ENCODE assay signal across 8 cellular contexts in genomic region chrX:71095971-71096701, GRCh38. TPM values are rescaled to one million over a fixed set of nuclear protein-coding genes. Genes with fewer than 3 reads are reported as not detected.
DNase-seq lines count a peak whose midpoint lies in the region; ATAC-seq, FAIRE-seq and TF ChIP-seq lines count a peak whose summit lies in the region.

No MANE protein-coding gene starts in this region.

- peak overlapping the region; percentile 76 for H3K4me2 ChIP-seq in DND-41 (ENCODE audit: insufficient read depth, low read length)
- peak overlapping the region; percentile 91 for H3K4me2 ChIP-seq in GM23248 (ENCODE audit: unreplicated experiment)
- H3K4me2 ChIP-seq in GM12878 (ENCODE audit: control insufficient read depth, insufficient read depth): peak overlapping the region; percentile 79
- H3K4me2 ChIP-seq in keratinocyte (ENCODE audit: control insufficient read depth, extremely low read depth, insufficient read depth, low read depth, low read length): peak overlapping the region; percentile 80

- no peak for FAIRE-seq in GM12878 (lab: Jason Lieb, UNC)
- no peak for FAIRE-seq in keratinocyte (lab: Jason Lieb, UNC)

- no peaks in the 10 kb centered on the region for H3K27me3 Mint-ChIP-seq in stimulated activated memory B cell treated with anti-CD40 and anti-IgM and Interleukin-4, amounts not matched to agents 10 μg/mL and 1 μg/mL and 100 μg/mL, for 72 hours

- no peak for TF ChIP-seq RAD21 in GM12878 (IDR thresholded peaks at IDR 0.05; ENCODE audit: insufficient read depth, low read depth, low read length)

- TF ChIP-seq POLR2A in GM12878 (IDR thresholded peaks at IDR 0.05; ENCODE audit: low read depth, low read length): peak; percentile 25; the same call in 1 of the 2 replicates

- H3F3A ChIP-seq in GM23248 (ENCODE audit: insufficient read depth): no peaks in the 10 kb centered on the region

- peaks cover 28% of the 10 kb centered on the region for H3K4me1 Mint-ChIP-seq in stimulated activated memory B cell treated with anti-CD40 and anti-IgM and Interleukin-4, amounts not matched to agents 10 μg/mL and 1 μg/mL and 100 μg/mL, for 72 hours

- peak overlapping the region; percentile 63 for H2AFZ ChIP-seq in DND-41 (ENCODE audit: low read depth, low read length)
- H2AFZ ChIP-seq in GM23248: peak overlapping the region; percentile 79
- H2AFZ ChIP-seq in GM12878 (ENCODE audit: control insufficient read depth, low read depth, low read length): peak overlapping the region; percentile 81
- peak overlapping the region; percentile 83 for H2AFZ ChIP-seq in keratinocyte (ENCODE audit: control insufficient read depth, low read length)

- ATAC-seq in DND-41 (ENCODE audit: insufficient read depth, low read depth): peak; percentile 64
- ATAC-seq in GM12878: peak; percentile 45
- ATAC-seq in stimulated activated memory B cell treated with anti-CD40 and anti-IgM and Interleukin-4, amounts not matched to agents 10 μg/mL and 1 μg/mL and 100 μg/mL, for 72 hours: peak; percentile 71

- H3K9me3 ChIP-seq in DND-41 (ENCODE audit: insufficient read depth, low read length, severe bottlenecking) (no peaks in the 10 kb centered on the region), GM23248 (ENCODE audit: low read depth) (no peaks in the 10 kb centered on the region), GM12878 (replicated peaks; ENCODE audit: control insufficient read depth, insufficient read depth, low read length) (no peaks in the 10 kb centered on the region), keratinocyte (ENCODE audit: control insufficient read depth, low read depth, low read length) (no peaks in the 10 kb centered on the region)

- H3K9ac ChIP-seq in DND-41 (ENCODE audit: low read depth, low read length) (peak overlapping the region; percentile 57), GM23248 (peak overlapping the region; percentile 74), GM12878 (ENCODE audit: control insufficient read depth, insufficient read depth, low read length) (peak overlapping the region; percentile 62), keratinocyte (ENCODE audit: control insufficient read depth, extremely low read depth, insufficient read depth, low read length) (peak overlapping the region; percentile 34)

- H3K27ac Mint-ChIP-seq in stimulated activated memory B cell treated with anti-CD40 and anti-IgM and Interleukin-4, amounts not matched to agents 10 μg/mL and 1 μg/mL and 100 μg/mL, for 72 hours: peak overlapping the region; percentile 98

- H3K4me3 Mint-ChIP-seq in stimulated activated memory B cell treated with anti-CD40 and anti-IgM and Interleukin-4, amounts not matched to agents 10 μg/mL and 1 μg/mL and 100 μg/mL, for 72 hours: peak overlapping the region; percentile 99

- no peak for TF ChIP-seq EP300 in GM12878 (IDR thresholded peaks at IDR 0.05; ENCODE audit: borderline replicate concordance in 1 of 2, control insufficient read depth in 1 of 2, low read depth in 2 of 2, low read length in 2 of 2)

- H3K36me3 Mint-ChIP-seq in stimulated activated memory B cell treated with anti-CD40 and anti-IgM and Interleukin-4, amounts not matched to agents 10 μg/mL and 1 μg/mL and 100 μg/mL, for 72 hours: no peaks in the 10 kb centered on the region

- H3K9me2 ChIP-seq in GM23248 (ENCODE audit: insufficient read depth): no peaks in the 10 kb centered on the region

- RAD21 ChIA-PET in GM12878 (lab: Charles Lee; ENCODE audit: unreplicated experiment): interaction anchor here (0.6 to 2.4 kb wide), 3 partner anchors 16 to 187 kb away, joined by 5 to 10 read pairs (median 5); partner anchors contain the start of genes IL2RG and NONO

- in situ Hi-C loops in GM23248 (cut with MboI): no loop called here
- in situ Hi-C loops in GM12878 (cut with MboI): no loop called here
- in situ Hi-C loops in G401 (cut with HindIII; ENCODE audit: low sequenced_read_pairs): no loop called here

- intact Hi-C loops in GM12878 (cut with micrococcal nuclease; ENCODE audit: unreplicated experiment): loop anchor here (10.0 kb wide), 1 partner anchor 189 kb away; the partner anchor contains the start of gene NONO

- WGBS in GM23248 (ENCODE audit: low coverage in 1 of 2, low lambda C conversion rate in 2 of 2, missing lambda C conversion rate in 2 of 2), 2 experiments: 0 to 2% methylated on average over 9 to 25 of the region's 41 CpGs
- WGBS in GM12878 (ENCODE audit: insufficient coverage, insufficient replicate concordance, low lambda C conversion rate, missing lambda C conversion rate): 36% methylated on average over 29 of the region's 41 CpGs

- H3K9me1 ChIP-seq in keratinocyte (ENCODE audit: control insufficient read depth, extremely low read depth, insufficient read depth, low read length): no peaks in the 10 kb centered on the region

- H3K36me3 ChIP-seq in DND-41 (ENCODE audit: insufficient read depth, low read length) (no peaks in the 10 kb centered on the region), GM23248 (ENCODE audit: low read depth) (no peaks in the 10 kb centered on the region), GM12878 (ENCODE audit: control insufficient read depth in 2 of 2, insufficient read depth in 2 of 2, low read length in 1 of 2) (no peaks in the 10 kb centered on the region), keratinocyte (ENCODE audit: control insufficient read depth in 2 of 2, extremely low read depth in 1 of 2, insufficient read depth in 2 of 2, low read length in 2 of 2) (no peaks in the 10 kb centered on the region)

- H3K4me1 ChIP-seq in DND-41 (ENCODE audit: insufficient read depth, low read length) (peaks cover 40% of the 10 kb centered on the region), GM23248 (ENCODE audit: insufficient read depth) (no peaks in the 10 kb centered on the region), GM12878 (ENCODE audit: control insufficient read depth, insufficient read depth, low read length) (no peaks in the 10 kb centered on the region), keratinocyte (ENCODE audit: control insufficient read depth, extremely low read depth, insufficient read depth, low read length) (no peaks in the 10 kb centered on the region)

- no peaks in the 10 kb centered on the region for H4K20me1 ChIP-seq in DND-41 (ENCODE audit: insufficient read depth, low read length)
- H4K20me1 ChIP-seq in GM23248 (ENCODE audit: insufficient read depth): no peaks in the 10 kb centered on the region
- H4K20me1 ChIP-seq in GM12878 (ENCODE audit: control insufficient read depth, insufficient read depth): no peaks in the 10 kb centered on the region
- H4K20me1 ChIP-seq in keratinocyte (ENCODE audit: control insufficient read depth, extremely low read depth, insufficient read depth, low read length): no peaks in the 10 kb centered on the region

- CTCF ChIA-PET in GM12878 (lab: Yijun Ruan, JAX): interaction anchor here (2.0 to 2.3 kb wide), 2 partner anchors 15 to 22 kb away, joined by 10 to 22 read pairs; partner anchors contain the start of genes IL2RG and MED12

- no peaks in the 10 kb centered on the region for H3K9me3 Mint-ChIP-seq in stimulated activated memory B cell treated with anti-CD40 and anti-IgM and Interleukin-4, amounts not matched to agents 10 μg/mL and 1 μg/mL and 100 μg/mL, for 72 hours

- SMC1A ChIA-PET in GM12878 (lab: Charles Lee; ENCODE audit: uncharacterized antibody, unreplicated experiment): interaction anchor here (0.7 to 2.7 kb wide), 3 partner anchors 22 to 84 kb away, joined by 3 to 10 read pairs (median 7); partner anchors contain the start of gene MED12

- H3K27me3 ChIP-seq in DND-41 (ENCODE audit: insufficient read depth, low read length, poor library complexity): no peaks in the 10 kb centered on the region
- no peaks in the 10 kb centered on the region for H3K27me3 ChIP-seq in GM23248 (replicated peaks; ENCODE audit: insufficient read depth)
- H3K27me3 ChIP-seq in GM12878 (replicated peaks in 1 of 2; ENCODE audit: control insufficient read depth in 2 of 2, insufficient read depth in 2 of 2, low read length in 1 of 2): no peaks in the 10 kb centered on the region
- H3K27me3 ChIP-seq in keratinocyte (ENCODE audit: control insufficient read depth, extremely low read depth, insufficient read depth, low read length): no peaks in the 10 kb centered on the region

- POLR2A ChIA-PET in GM12878 (lab: Charles Lee): interaction anchor here (1.1 to 1.3 kb wide), 2 partner anchors 15 to 86 kb away, joined by 3 to 4 read pairs; partner anchors contain the start of gene IL2RG

- H3K27ac ChIP-seq in DND-41 (ENCODE audit: low read length): peak overlapping the region; percentile 69
- H3K27ac ChIP-seq in GM23248: no peak overlapping the region
- H3K27ac ChIP-seq in GM12878 (ENCODE audit: control insufficient read depth, insufficient read depth): no peak overlapping the region
- H3K27ac ChIP-seq in keratinocyte (ENCODE audit: control insufficient read depth, insufficient read depth, low read length): no peak overlapping the region

- TF ChIP-seq CTCF in DND-41 (IDR thresholded peaks at IDR 0.05; ENCODE audit: borderline replicate concordance, extremely low read depth, low read length, poor library complexity, severe bottlenecking) (no peak), GM12878 (IDR thresholded peaks at IDR 0.05 in 2 of 3, conservative IDR thresholded peaks at IDR 0.05 in 1 of 3; ENCODE audit: control insufficient read depth in 2 of 3, extremely low read depth in 1 of 3, insufficient read depth in 1 of 3, low read depth in 3 of 3, low read length in 3 of 3) (no peak), keratinocyte (optimal IDR thresholded peaks at IDR 0.05 in 1 of 3, IDR thresholded peaks at IDR 0.05 in 1 of 3, conservative IDR thresholded peaks at IDR 0.05 in 1 of 3; ENCODE audit: extremely low read depth in 1 of 3, insufficient read depth in 2 of 3, low read length in 3 of 3) (no peak)

- TSS peak; percentile 87 for BruUV-seq in GM12878 (replicated peaks; lab: Mats Ljungman, UMichigan)

- H3K79me2 ChIP-seq in DND-41 (ENCODE audit: insufficient read depth, low read length) (peaks cover 9% of the 10 kb centered on the region), GM23248 (ENCODE audit: insufficient read depth) (no peaks in the 10 kb centered on the region), GM12878 (ENCODE audit: control insufficient read depth, insufficient read depth, low read length) (no peaks in the 10 kb centered on the region), keratinocyte (ENCODE audit: control insufficient read depth, insufficient read depth, low read length) (no peaks in the 10 kb centered on the region)

- H3K4me3 ChIP-seq in DND-41 (ENCODE audit: low read depth in 1 of 2, low read length in 2 of 2) (peak overlapping the region; percentile 33 to 61; a peak in 3 of 4 replicates), GM23248 (peak overlapping the region; percentile 82), GM12878 (peak overlapping the region; percentile 64), keratinocyte (ENCODE audit: control insufficient read depth in 2 of 3, extremely low read depth in 1 of 3, insufficient read depth in 2 of 3, low read depth in 1 of 3, low read length in 3 of 3) (peak overlapping the region; percentile 46 to 68 (median 51))

- dilution Hi-C loops in keratinocyte (cut with MboI; ENCODE audit: extremely low pct_ligation_motif_present, low sequenced_read_pairs): no loop called here

- DNase-seq in DND-41 (no peak), GM23248 (peak; percentile 28), NCI-H345 treated with DMSO at 0.1 percent for 48 hours (lab: John Stamatoyannopoulos, UW; ENCODE audit: unreplicated experiment) (peak; percentile 28), GM12878 (ENCODE audit: low read depth, low spot score) (no peak), keratinocyte (ENCODE audit: low read depth, low spot score) (no peak), OCI-M2 (lab: John Stamatoyannopoulos, UW; ENCODE audit: unreplicated experiment) (no peak), G401 (ENCODE audit: low spot score) (no peak)

RNA-seq across cellular contexts. Expression of gene FOXO4, which starts 0.5 kb away (rescaled TPM):
- total RNA-seq in GM23248 (2014; rRNA removed; shearing (Covaris generic)): 5.2 and 5.3 TPM in 2 replicates
- polyA plus RNA-seq in GM23248 (2016; fragmentation: Nextera tagmentation; extraction: Ambion mirVana) (1.1 TPM in 2 replicates), GM12878 (2011; rRNA removed) (2.0 and 3.3 TPM in 2 replicates), GM12878 (2014; fragmentation: Illumina TruSeq; extraction: Trizol) (1.1 and 2.9 TPM in 2 replicates), GM12878 (2014; fragmentation: Nextera tagmentation; extraction: Ambion mirVana) (under 1 TPM; 0.05 to 0.11 TPM), GM12878 (2014; rRNA removed) (3.2 and 3.4 TPM in 2 replicates), GM12878 (2016; fragmentation: Nextera tagmentation; extraction: Ambion mirVana) (1 to 10 TPM in 1 of 2 experiments, under 1 TPM in 1; 0.97 to 1.2 TPM), keratinocyte (1.5 to 3.2 TPM (median 1.6 TPM) in 3 replicates)
- total RNA-seq in GM12878 (2013; cell fraction: nucleolus; rRNA removed): 3.5 and 4.2 TPM in 2 replicates
- total RNA-seq in GM12878 (2014; rRNA removed) (2.7 and 2.8 TPM in 2 replicates), GM12878 (2014; rRNA removed; fragmentation: Illumina TruSeq; extraction: Trizol) (1.9 and 2.4 TPM in 2 replicates), GM12878 (2021) (6.9 and 8.1 TPM in 2 replicates)
- polyA plus RNA-seq in GM12878 (2011; ENCODE audit: low read depth): 2.8 TPM
- 3.9 and 4.4 TPM in 2 replicates for polyA plus RNA-seq in GM12878 (2011; cell fraction: cytosol; rRNA removed)
- 8.0 and 8.2 TPM in 2 replicates for polyA plus RNA-seq in GM12878 (2011; cell fraction: nucleus; rRNA removed)
- polyA plus RNA-seq in GM12878 (2012): 4.9 and 5.6 TPM in 2 replicates
- polyA minus RNA-seq in GM12878 (2011; rRNA and poly(A)+ RNA removed): 1.6 and 3.6 TPM in 2 replicates
- 1.4 and 2.4 TPM in 2 replicates for polyA minus RNA-seq in GM12878 (2011; cell fraction: cytosol; rRNA and poly(A)+ RNA removed)
- 0.97 and 1.1 TPM in 2 replicates for polyA minus RNA-seq in GM12878 (2011; cell fraction: nucleus; rRNA and poly(A)+ RNA removed)
- polyA plus RNA-seq in keratinocyte (2011; ENCODE audit: low read depth): 3.3 TPM
- 1.9 and 2.4 TPM in 2 replicates for polyA plus RNA-seq in keratinocyte (2011; cell fraction: cytosol; rRNA removed)
- 6.4 and 7.0 TPM in 2 replicates for polyA plus RNA-seq in keratinocyte (2011; cell fraction: nucleus; rRNA removed)
- polyA plus RNA-seq in keratinocyte (2012; ENCODE audit: low replicate concordance): 2.8 and 5.0 TPM in 2 replicates
- polyA minus RNA-seq in keratinocyte: 1.5 to 6.5 TPM (median 2.3 TPM) in 3 replicates
- 2.7 TPM for polyA minus RNA-seq in keratinocyte (2011; cell fraction: cytosol; rRNA and poly(A)+ RNA removed)
- 1.2 and 1.4 TPM in 2 replicates for polyA minus RNA-seq in keratinocyte (2011; cell fraction: nucleus; rRNA and poly(A)+ RNA removed)
- 3.4 and 3.7 TPM in 2 replicates for total RNA-seq in G401 (2014; rRNA removed; shearing (Covaris generic))

RNA-seq across cellular contexts. Expression of gene CXorf65, which starts 10.4 kb away (rescaled TPM):
- total RNA-seq in GM23248 (2014; rRNA removed; shearing (Covaris generic)): not detected in 2 replicates
- polyA plus RNA-seq in GM23248 (2016; fragmentation: Nextera tagmentation; extraction: Ambion mirVana) (not detected in 2 replicates), GM12878 (2011; rRNA removed) (4.8 and 9.0 TPM in 2 replicates), GM12878 (2014; fragmentation: Illumina TruSeq; extraction: Trizol) (2.1 and 27.5 TPM in 2 replicates), GM12878 (2014; fragmentation: Nextera tagmentation; extraction: Ambion mirVana) (1 to 10 TPM; 2.1 to 2.8 TPM), GM12878 (2014; rRNA removed) (1.8 and 2.7 TPM in 2 replicates), GM12878 (2016; fragmentation: Nextera tagmentation; extraction: Ambion mirVana) (1 to 10 TPM in 1 of 2 experiments, under 1 TPM in 1; 0.82 to 2.4 TPM), keratinocyte (not detected in 3 replicates)
- total RNA-seq in GM12878 (2013; cell fraction: nucleolus; rRNA removed): 11.1 and 15.9 TPM in 2 replicates
- total RNA-seq in GM12878 (2014; rRNA removed) (0.54 and 2.3 TPM in 2 replicates), GM12878 (2014; rRNA removed; fragmentation: Illumina TruSeq; extraction: Trizol) (2.5 and 4.0 TPM in 2 replicates), GM12878 (2021) (4.0 and 4.8 TPM in 2 replicates)
- polyA plus RNA-seq in GM12878 (2011; ENCODE audit: low read depth): 2.0 TPM
- polyA plus RNA-seq in GM12878 (2011; cell fraction: cytosol; rRNA removed): 0.77 and 4.0 TPM in 2 replicates
- 35.1 and 37.9 TPM in 2 replicates for polyA plus RNA-seq in GM12878 (2011; cell fraction: nucleus; rRNA removed)
- polyA plus RNA-seq in GM12878 (2012): 4.1 and 6.2 TPM in 2 replicates
- 10.9 and 14.8 TPM in 2 replicates for polyA minus RNA-seq in GM12878 (2011; rRNA and poly(A)+ RNA removed)
- not detected in 2 replicates for polyA minus RNA-seq in GM12878 (2011; cell fraction: cytosol; rRNA and poly(A)+ RNA removed)
- polyA minus RNA-seq in GM12878 (2011; cell fraction: nucleus; rRNA and poly(A)+ RNA removed): 18.4 and 25.0 TPM in 2 replicates
- not detected for polyA plus RNA-seq in keratinocyte (2011; ENCODE audit: low read depth)
- not detected in 2 replicates for polyA plus RNA-seq in keratinocyte (2011; cell fraction: cytosol; rRNA removed)
- not detected in 2 replicates for polyA plus RNA-seq in keratinocyte (2011; cell fraction: nucleus; rRNA removed)
- not detected in 2 replicates for polyA plus RNA-seq in keratinocyte (2012; ENCODE audit: low replicate concordance)
- not detected in 3 replicates for polyA minus RNA-seq in keratinocyte
- not detected for polyA minus RNA-seq in keratinocyte (2011; cell fraction: cytosol; rRNA and poly(A)+ RNA removed)
- not detected in 2 replicates for polyA minus RNA-seq in keratinocyte (2011; cell fraction: nucleus; rRNA and poly(A)+ RNA removed)
- total RNA-seq in G401 (2014; rRNA removed; shearing (Covaris generic)): not detected in 2 replicates

RNA-seq across cellular contexts. Expression of gene IL2RG, which starts 15.2 kb away (rescaled TPM):
- not detected in 2 replicates for total RNA-seq in GM23248 (2014; rRNA removed; shearing (Covaris generic))
- 0.23 and 0.53 TPM in 2 replicates for polyA plus RNA-seq in GM23248 (2016; fragmentation: Nextera tagmentation; extraction: Ambion mirVana)
- total RNA-seq in GM12878 (2013; cell fraction: nucleolus; rRNA removed): 246 and 297 TPM in 2 replicates
- total RNA-seq in GM12878 (2014; rRNA removed): 58.6 and 63.9 TPM in 2 replicates
- total RNA-seq in GM12878 (2014; rRNA removed; fragmentation: Illumina TruSeq; extraction: Trizol): 79.4 and 89.8 TPM in 2 replicates
- 155 and 159 TPM in 2 replicates for total RNA-seq in GM12878 (2021)
- 226 TPM for polyA plus RNA-seq in GM12878 (2011; ENCODE audit: low read depth)
- polyA plus RNA-seq in GM12878 (2011; rRNA removed): 523 and 686 TPM in 2 replicates
- polyA plus RNA-seq in GM12878 (2011; cell fraction: cytosol; rRNA removed): 1,216 and 1,425 TPM in 2 replicates
- 357 and 510 TPM in 2 replicates for polyA plus RNA-seq in GM12878 (2011; cell fraction: nucleus; rRNA removed)
- 212 and 286 TPM in 2 replicates for polyA plus RNA-seq in GM12878 (2012)
- 485 TPM in 2 replicates for polyA plus RNA-seq in GM12878 (2014; fragmentation: Illumina TruSeq; extraction: Trizol)
- 100 to 1,000 TPM; 135 to 138 TPM for polyA plus RNA-seq in GM12878 (2014; fragmentation: Nextera tagmentation; extraction: Ambion mirVana)
- polyA plus RNA-seq in GM12878 (2014; rRNA removed): 189 and 207 TPM in 2 replicates
- 100 to 1,000 TPM; 236 to 269 TPM for polyA plus RNA-seq in GM12878 (2016; fragmentation: Nextera tagmentation; extraction: Ambion mirVana)
- 484 and 716 TPM in 2 replicates for polyA minus RNA-seq in GM12878 (2011; rRNA and poly(A)+ RNA removed)
- polyA minus RNA-seq in GM12878 (2011; cell fraction: cytosol; rRNA and poly(A)+ RNA removed): 108 and 119 TPM in 2 replicates
- 133 and 149 TPM in 2 replicates for polyA minus RNA-seq in GM12878 (2011; cell fraction: nucleus; rRNA and poly(A)+ RNA removed)
- 0.12 to 0.42 TPM (median 0.26 TPM) in 3 replicates for polyA plus RNA-seq in keratinocyte
- polyA plus RNA-seq in keratinocyte (2011; ENCODE audit: low read depth): 0.66 TPM
- polyA plus RNA-seq in keratinocyte (2011; cell fraction: cytosol; rRNA removed): 0.09 and 0.21 TPM in 2 replicates
- 0.25 and 0.40 TPM in 2 replicates for polyA plus RNA-seq in keratinocyte (2011; cell fraction: nucleus; rRNA removed)
- 0.15 and 0.66 TPM in 2 replicates for polyA plus RNA-seq in keratinocyte (2012; ENCODE audit: low replicate concordance)
- polyA minus RNA-seq in keratinocyte: 5.9 TPM in 1 of 3 replicates, not detected in the others
- not detected for polyA minus RNA-seq in keratinocyte (2011; cell fraction: cytosol; rRNA and poly(A)+ RNA removed)
- not detected in 2 replicates for polyA minus RNA-seq in keratinocyte (2011; cell fraction: nucleus; rRNA and poly(A)+ RNA removed)
- not detected in 2 replicates for total RNA-seq in G401 (2014; rRNA removed; shearing (Covaris generic))

RNA-seq across cellular contexts. Expression of gene MED12, which starts 22.3 kb away (rescaled TPM):
- total RNA-seq in GM23248 (2014; rRNA removed; shearing (Covaris generic)): 14.9 and 32.6 TPM in 2 replicates
- polyA plus RNA-seq in GM23248 (2016; fragmentation: Nextera tagmentation; extraction: Ambion mirVana): 9.5 and 10.0 TPM in 2 replicates
- 95.7 and 99.0 TPM in 2 replicates for total RNA-seq in GM12878 (2013; cell fraction: nucleolus; rRNA removed)
- 14.8 and 20.3 TPM in 2 replicates for total RNA-seq in GM12878 (2014; rRNA removed)
- 5.7 and 5.9 TPM in 2 replicates for total RNA-seq in GM12878 (2014; rRNA removed; fragmentation: Illumina TruSeq; extraction: Trizol)
- 28.5 and 28.8 TPM in 2 replicates for total RNA-seq in GM12878 (2021)
- 19.3 TPM for polyA plus RNA-seq in GM12878 (2011; ENCODE audit: low read depth)
- 4.9 and 13.0 TPM in 2 replicates for polyA plus RNA-seq in GM12878 (2011; rRNA removed)
- polyA plus RNA-seq in GM12878 (2011; cell fraction: cytosol; rRNA removed): 12.9 and 18.1 TPM in 2 replicates
- 125 and 131 TPM in 2 replicates for polyA plus RNA-seq in GM12878 (2011; cell fraction: nucleus; rRNA removed)
- 21.2 and 24.5 TPM in 2 replicates for polyA plus RNA-seq in GM12878 (2012)
- 18.3 and 18.9 TPM in 2 replicates for polyA plus RNA-seq in GM12878 (2014; fragmentation: Illumina TruSeq; extraction: Trizol)
- polyA plus RNA-seq in GM12878 (2014; fragmentation: Nextera tagmentation; extraction: Ambion mirVana): 1 to 10 TPM in 1 of 2 experiments, under 1 TPM in 1; 0.68 to 1.7 TPM
- 13.5 and 15.2 TPM in 2 replicates for polyA plus RNA-seq in GM12878 (2014; rRNA removed)
- 10 to 100 TPM; 13.9 to 14.0 TPM for polyA plus RNA-seq in GM12878 (2016; fragmentation: Nextera tagmentation; extraction: Ambion mirVana)
- polyA minus RNA-seq in GM12878 (2011; rRNA and poly(A)+ RNA removed): 41.0 and 75.2 TPM in 2 replicates
- polyA minus RNA-seq in GM12878 (2011; cell fraction: cytosol; rRNA and poly(A)+ RNA removed): 23.8 and 31.8 TPM in 2 replicates
- polyA minus RNA-seq in GM12878 (2011; cell fraction: nucleus; rRNA and poly(A)+ RNA removed): 61.7 and 72.0 TPM in 2 replicates
- 4.2 to 7.1 TPM (median 4.5 TPM) in 3 replicates for polyA plus RNA-seq in keratinocyte
- polyA plus RNA-seq in keratinocyte (2011; ENCODE audit: low read depth): 9.7 TPM
- polyA plus RNA-seq in keratinocyte (2011; cell fraction: cytosol; rRNA removed): 4.0 and 4.4 TPM in 2 replicates
- 29.0 and 37.2 TPM in 2 replicates for polyA plus RNA-seq in keratinocyte (2011; cell fraction: nucleus; rRNA removed)
- polyA plus RNA-seq in keratinocyte (2012; ENCODE audit: low replicate concordance): 7.5 and 8.8 TPM in 2 replicates
- 17.6 to 143 TPM (median 35.8 TPM) in 3 replicates for polyA minus RNA-seq in keratinocyte
- 14.6 TPM for polyA minus RNA-seq in keratinocyte (2011; cell fraction: cytosol; rRNA and poly(A)+ RNA removed)
- 30.2 and 54.8 TPM in 2 replicates for polyA minus RNA-seq in keratinocyte (2011; cell fraction: nucleus; rRNA and poly(A)+ RNA removed)
- total RNA-seq in G401 (2014; rRNA removed; shearing (Covaris generic)): 10.8 and 17.7 TPM in 2 replicates

RNA-seq across cellular contexts. Expression of gene SNX12, which starts 28.0 kb away (rescaled TPM):
- 47.0 and 76.1 TPM in 2 replicates for total RNA-seq in GM23248 (2014; rRNA removed; shearing (Covaris generic))
- 7.6 and 10.4 TPM in 2 replicates for polyA plus RNA-seq in GM23248 (2016; fragmentation: Nextera tagmentation; extraction: Ambion mirVana)
- total RNA-seq in GM12878 (2013; cell fraction: nucleolus; rRNA removed): 13.3 and 15.4 TPM in 2 replicates
- 36.8 and 43.4 TPM in 2 replicates for total RNA-seq in GM12878 (2014; rRNA removed)
- 29.6 and 31.6 TPM in 2 replicates for total RNA-seq in GM12878 (2014; rRNA removed; fragmentation: Illumina TruSeq; extraction: Trizol)
- total RNA-seq in GM12878 (2021): 47.7 and 50.4 TPM in 2 replicates
- polyA plus RNA-seq in GM12878 (2011; ENCODE audit: low read depth): 20.5 TPM
- 48.2 and 48.4 TPM in 2 replicates for polyA plus RNA-seq in GM12878 (2011; rRNA removed)
- 44.8 and 46.7 TPM in 2 replicates for polyA plus RNA-seq in GM12878 (2011; cell fraction: cytosol; rRNA removed)
- 14.7 and 16.3 TPM in 2 replicates for polyA plus RNA-seq in GM12878 (2011; cell fraction: nucleus; rRNA removed)
- 24.9 and 25.4 TPM in 2 replicates for polyA plus RNA-seq in GM12878 (2012)
- 31.4 and 38.3 TPM in 2 replicates for polyA plus RNA-seq in GM12878 (2014; fragmentation: Illumina TruSeq; extraction: Trizol)
- 10 to 100 TPM; 13.5 to 22.6 TPM for polyA plus RNA-seq in GM12878 (2014; fragmentation: Nextera tagmentation; extraction: Ambion mirVana)
- 40.0 and 40.6 TPM in 2 replicates for polyA plus RNA-seq in GM12878 (2014; rRNA removed)
- 1 to 10 TPM; 4.4 TPM for polyA plus RNA-seq in GM12878 (2016; fragmentation: Nextera tagmentation; extraction: Ambion mirVana)
- polyA minus RNA-seq in GM12878 (2011; rRNA and poly(A)+ RNA removed): 26.0 and 39.9 TPM in 2 replicates
- 14.7 and 15.8 TPM in 2 replicates for polyA minus RNA-seq in GM12878 (2011; cell fraction: cytosol; rRNA and poly(A)+ RNA removed)
- 4.6 and 10.0 TPM in 2 replicates for polyA minus RNA-seq in GM12878 (2011; cell fraction: nucleus; rRNA and poly(A)+ RNA removed)
- polyA plus RNA-seq in keratinocyte: 78.8 to 94.0 TPM (median 83.7 TPM) in 3 replicates
- 43.5 TPM for polyA plus RNA-seq in keratinocyte (2011; ENCODE audit: low read depth)
- polyA plus RNA-seq in keratinocyte (2011; cell fraction: cytosol; rRNA removed): 82.5 and 90.0 TPM in 2 replicates
- polyA plus RNA-seq in keratinocyte (2011; cell fraction: nucleus; rRNA removed): 50.4 and 54.8 TPM in 2 replicates
- polyA plus RNA-seq in keratinocyte (2012; ENCODE audit: low replicate concordance): 43.6 and 82.8 TPM in 2 replicates
- polyA minus RNA-seq in keratinocyte: 71.4 to 105 TPM (median 90.9 TPM) in 3 replicates
- 87.1 TPM for polyA minus RNA-seq in keratinocyte (2011; cell fraction: cytosol; rRNA and poly(A)+ RNA removed)
- 25.4 and 29.2 TPM in 2 replicates for polyA minus RNA-seq in keratinocyte (2011; cell fraction: nucleus; rRNA and poly(A)+ RNA removed)
- 86.3 and 127 TPM in 2 replicates for total RNA-seq in G401 (2014; rRNA removed; shearing (Covaris generic))

Comparison
In these comparisons a context has a peak if more than half of its experiments do, and no peak if none do; other contexts are left out.
1. DNase-seq: peak in GM23248 (single experiment) and NCI-H345 treated with DMSO at 0.1 percent for 48 hours (single experiment); none in DND-41 (single experiment), GM12878 (single experiment), keratinocyte (single experiment), OCI-M2 (single experiment) and G401 (single experiment).
2. RNA of gene IL2RG, which starts 15.2 kb away (total RNA-seq): 58.6 to 297 TPM in GM12878; not detected in GM23248 and not detected in G401; every median in the first group is over 10 times any median in the second.
3. Peak in every context shown above with its lines, with median percentiles within 50 percentile points of each other: ATAC-seq, H2AFZ ChIP-seq, H3K4me2 ChIP-seq, H3K4me3 ChIP-seq and H3K9ac ChIP-seq.